In genomic region chr1:107895403-107896181, GRCh38 we compare ENCODE assay signal across 20 cellular contexts.
DNase-seq lines count a peak whose midpoint lies in the region; ATAC-seq and FAIRE-seq lines count a peak whose summit lies in the region.
"Had no signal": no experiment of that assay in that cellular context is flagged by ENCODE, and none has a peak within 500 bp of the region (broad histone marks: within the 10 kb centered on the region; RNA-seq: fewer than 3 reads in every experiment).

No MANE protein-coding gene starts in this region.

- peak; percentile 2 for DNase-seq in NCI-H345 (lab: John Stamatoyannopoulos, UW)
- DNase-seq in NCI-H345 treated with DMSO at 0.1 percent for 48 hours (lab: John Stamatoyannopoulos, UW; ENCODE audit: unreplicated experiment): no peak
- peak; percentile 39 for DNase-seq in NAMALWA (ENCODE audit: low spot score)
- DNase-seq in central memory CD8-positive, alpha-beta T cell (ENCODE audit: low spot score in 2 of 2): no peak
- DNase-seq in stimulated activated effector memory CD8-positive, alpha-beta T cell treated with anti-CD3 and anti-CD28 coated beads, Interleukin-12 subunit alpha, Interleukin-12 subunit beta, amount 100 ng/mL, for 72 hours (ENCODE audit: low spot score in 2 of 2): no peak
- DNase-seq in GM19238 (ENCODE audit: insufficient read length, low spot score): no peak
- DNase-seq in activated T-helper 2 cell treated with anti-CD3 and anti-CD28 coated beads, Interferon-gamma antibody, Interleukin-2, Interleukin-4, amounts not matched to agents 10 μg/mL and 5 μg/mL and 100 μg/mL, durations not matched to agents 14 hours and 24 hours and 36 hours (ENCODE audit: low spot score): no peak
- DNase-seq in frontal cortex (ENCODE audit: low spot score in 2 of 2): no peak
- DNase-seq: C1 segment of cervical spinal cord; caudate nucleus; effector CD8-positive, alpha-beta T cell; mammary epithelial cell; MM.1S; NCI-H774; psoas muscle; transverse colon had no signal

- no peaks in the 10 kb centered on the region for H3K9me3 Mint-ChIP-seq in central memory CD8-positive, alpha-beta T cell
- peaks cover 2% of the 10 kb centered on the region for H3K9me3 Mint-ChIP-seq in stimulated activated effector memory CD8-positive, alpha-beta T cell treated with anti-CD3 and anti-CD28 coated beads, Interleukin-12 subunit alpha, Interleukin-12 subunit beta, amount 100 ng/mL, for 72 hours
- H3K9me3 Mint-ChIP-seq in activated T-helper 2 cell treated with anti-CD3 and anti-CD28 coated beads, Interferon-gamma antibody, Interleukin-2, Interleukin-4, amounts not matched to agents 10 μg/mL and 5 μg/mL and 100 μg/mL, durations not matched to agents 14 hours and 24 hours and 36 hours: peaks cover 8% of the 10 kb centered on the region
- H3K9me3 Mint-ChIP-seq: activated T-helper 1 cell treated with anti-CD3 and anti-CD28 coated beads, Interleukin-12 subunit alpha, Interleukin-12 subunit beta, Interleukin-2, Interleukin-4 antibody, amounts not matched to agents 30 ng/mL and 10 ng/mL and 1 ng/mL, durations not matched to agents 14 hours and 24 hours and 36 hours had no signal

- H3K27me3 Mint-ChIP-seq in central memory CD8-positive, alpha-beta T cell: no peaks in the 10 kb centered on the region
- no peaks in the 10 kb centered on the region for H3K27me3 Mint-ChIP-seq in activated T-helper 2 cell treated with anti-CD3 and anti-CD28 coated beads, Interferon-gamma antibody, Interleukin-2, Interleukin-4, amounts not matched to agents 10 μg/mL and 5 μg/mL and 100 μg/mL, durations not matched to agents 14 hours and 24 hours and 36 hours (ENCODE audit: low read depth)

- ATAC-seq in central memory CD8-positive, alpha-beta T cell (replicated peaks; ENCODE audit: extremely low read depth, poor library complexity, severe bottlenecking): no peak
- ATAC-seq in stimulated activated effector memory CD8-positive, alpha-beta T cell treated with anti-CD3 and anti-CD28 coated beads, Interleukin-12 subunit alpha, Interleukin-12 subunit beta, amount 100 ng/mL, for 72 hours: no peak
- ATAC-seq: psoas muscle, SK-N-SH treated with all-trans-retinoic acid at 6 μM for 48 hours had no signal

- intact Hi-C loops in activated T-helper 2 cell treated with anti-CD3 and anti-CD28 coated beads, Interferon-gamma antibody, Interleukin-2, Interleukin-4, amounts not matched to agents 10 μg/mL and 5 μg/mL and 100 μg/mL, durations not matched to agents 14 hours and 24 hours and 36 hours (cut with micrococcal nuclease): loop anchor here (5.0 to 10.0 kb wide), 2 partner anchors 111 to 232 kb away; no protein-coding TSS in a partner anchor

- peaks cover 59% of the 10 kb centered on the region for H3K4me1 Mint-ChIP-seq in central memory CD8-positive, alpha-beta T cell
- peaks cover 35% of the 10 kb centered on the region for H3K4me1 Mint-ChIP-seq in stimulated activated effector memory CD8-positive, alpha-beta T cell treated with anti-CD3 and anti-CD28 coated beads, Interleukin-12 subunit alpha, Interleukin-12 subunit beta, amount 100 ng/mL, for 72 hours
- H3K4me1 Mint-ChIP-seq in activated T-helper 2 cell treated with anti-CD3 and anti-CD28 coated beads, Interferon-gamma antibody, Interleukin-2, Interleukin-4, amounts not matched to agents 10 μg/mL and 5 μg/mL and 100 μg/mL, durations not matched to agents 14 hours and 24 hours and 36 hours (ENCODE audit: low read depth): peaks cover 21% of the 10 kb centered on the region

- FAIRE-seq in frontal cortex (lab: Jason Lieb, UNC): no peak
- FAIRE-seq: RCC 7860 had no signal

- H3K36me3 Mint-ChIP-seq in central memory CD8-positive, alpha-beta T cell (ENCODE audit: insufficient read depth): no peaks in the 10 kb centered on the region
- H3K36me3 Mint-ChIP-seq in stimulated activated effector memory CD8-positive, alpha-beta T cell treated with anti-CD3 and anti-CD28 coated beads, Interleukin-12 subunit alpha, Interleukin-12 subunit beta, amount 100 ng/mL, for 72 hours: no peaks in the 10 kb centered on the region
- H3K36me3 Mint-ChIP-seq in activated T-helper 2 cell treated with anti-CD3 and anti-CD28 coated beads, Interferon-gamma antibody, Interleukin-2, Interleukin-4, amounts not matched to agents 10 μg/mL and 5 μg/mL and 100 μg/mL, durations not matched to agents 14 hours and 24 hours and 36 hours (ENCODE audit: low read depth): peaks cover 3% of the 10 kb centered on the region

- H3K27ac Mint-ChIP-seq in central memory CD8-positive, alpha-beta T cell (ENCODE audit: low read depth): peak overlapping the region; percentile 92
- H3K27ac Mint-ChIP-seq in stimulated activated effector memory CD8-positive, alpha-beta T cell treated with anti-CD3 and anti-CD28 coated beads, Interleukin-12 subunit alpha, Interleukin-12 subunit beta, amount 100 ng/mL, for 72 hours: peak overlapping the region; percentile 0
- H3K27ac Mint-ChIP-seq in activated T-helper 2 cell treated with anti-CD3 and anti-CD28 coated beads, Interferon-gamma antibody, Interleukin-2, Interleukin-4, amounts not matched to agents 10 μg/mL and 5 μg/mL and 100 μg/mL, durations not matched to agents 14 hours and 24 hours and 36 hours: no peak overlapping the region
- H3K27ac Mint-ChIP-seq: activated T-helper 1 cell treated with anti-CD3 and anti-CD28 coated beads, Interleukin-12 subunit alpha, Interleukin-12 subunit beta, Interleukin-2, Interleukin-4 antibody, amounts not matched to agents 30 ng/mL and 10 ng/mL and 1 ng/mL, durations not matched to agents 14 hours and 24 hours and 36 hours; nephron had no signal

- H3K4me3 Mint-ChIP-seq in central memory CD8-positive, alpha-beta T cell: no peak overlapping the region
- H3K4me3 Mint-ChIP-seq in stimulated activated effector memory CD8-positive, alpha-beta T cell treated with anti-CD3 and anti-CD28 coated beads, Interleukin-12 subunit alpha, Interleukin-12 subunit beta, amount 100 ng/mL, for 72 hours: peak overlapping the region; percentile 13
- no peak overlapping the region for H3K4me3 Mint-ChIP-seq in activated T-helper 2 cell treated with anti-CD3 and anti-CD28 coated beads, Interferon-gamma antibody, Interleukin-2, Interleukin-4, amounts not matched to agents 10 μg/mL and 5 μg/mL and 100 μg/mL, durations not matched to agents 14 hours and 24 hours and 36 hours (ENCODE audit: low read depth)
- H3K4me3 Mint-ChIP-seq: activated T-helper 1 cell treated with anti-CD3 and anti-CD28 coated beads, Interleukin-12 subunit alpha, Interleukin-12 subunit beta, Interleukin-2, Interleukin-4 antibody, amounts not matched to agents 30 ng/mL and 10 ng/mL and 1 ng/mL, durations not matched to agents 14 hours and 24 hours and 36 hours; nephron had no signal

Comparison
In these comparisons a context has a peak if more than half of its experiments do, and no peak if none do; other contexts are left out.
1. DNase-seq: peak in NCI-H345 (single experiment) and NAMALWA (single experiment); none in NCI-H345 treated with DMSO at 0.1 percent for 48 hours (single experiment), central memory CD8-positive, alpha-beta T cell (0 of 2), stimulated activated effector memory CD8-positive, alpha-beta T cell treated with anti-CD3 and anti-CD28 coated beads, Interleukin-12 subunit alpha, Interleukin-12 subunit beta, amount 100 ng/mL, for 72 hours (0 of 2), GM19238 (single experiment), activated T-helper 2 cell treated with anti-CD3 and anti-CD28 coated beads, Interferon-gamma antibody, Interleukin-2, Interleukin-4, amounts not matched to agents 10 μg/mL and 5 μg/mL and 100 μg/mL, durations not matched to agents 14 hours and 24 hours and 36 hours (single experiment) and frontal cortex (0 of 2).